In the genomic region with DNA sequence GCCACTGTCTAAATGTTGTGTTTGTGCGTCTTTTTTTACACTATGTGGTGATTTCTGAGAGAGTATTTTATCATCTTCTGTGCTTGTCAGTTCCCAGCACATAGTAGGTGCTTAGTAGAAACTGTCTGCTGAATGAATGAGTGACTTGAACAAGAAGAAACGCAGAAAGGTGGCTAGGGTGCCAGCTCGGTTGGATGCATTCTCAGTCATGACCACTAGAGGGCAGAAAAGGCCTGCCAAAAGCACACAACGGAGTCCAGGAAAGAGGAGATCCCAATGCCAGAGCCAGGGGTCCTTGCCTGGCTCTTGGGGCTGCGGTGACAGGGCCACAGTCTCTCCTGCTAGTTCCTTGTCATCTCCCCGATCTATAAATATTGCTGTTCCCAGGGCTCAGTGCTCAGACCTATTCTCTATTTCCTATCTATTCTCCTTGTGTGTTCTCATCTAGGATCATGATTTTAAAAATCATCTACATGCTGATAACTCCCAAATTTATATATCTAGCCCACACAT, we compare ENCODE assay signal across 8 cellular contexts. TPM values are rescaled to one million over a fixed set of nuclear protein-coding genes. Genes with fewer than 3 reads are reported as not detected.
DNase-seq lines count a peak whose midpoint lies in the region; ATAC-seq and TF ChIP-seq lines count a peak whose summit lies in the region.

No MANE protein-coding gene starts in this region.

- TF ChIP-seq CTCF in BJ (IDR thresholded peaks at IDR 0.05; ENCODE audit: insufficient read depth, low read depth, low read length), result peak; percentile 91
- peak; percentile 99 for TF ChIP-seq CTCF in HFFc6 (IDR thresholded peaks at IDR 0.05)
- peak; percentile 93 for TF ChIP-seq CTCF in epithelial cell of proximal tubule (conservative IDR thresholded peaks at IDR 0.05; ENCODE audit: low read depth, low read length)
- TF ChIP-seq CTCF in nephron (IDR thresholded peaks at IDR 0.05; ENCODE audit: unreplicated experiment in 3 of 3), result peak; percentile 92 to 95 (median 93)

- H3K27me3 Mint-ChIP-seq in HFFc6 (ENCODE audit: insufficient read depth), result peaks cover 33% of the 10 kb centered on the region
- H3K27me3 Mint-ChIP-seq in nephron (ENCODE audit: low read depth), result peaks cover 88% of the 10 kb centered on the region
- H3K27me3 Mint-ChIP-seq in stimulated activated naive B cell treated with anti-CD40 and anti-IgM and Interleukin-4, amounts not matched to agents 10 μg/mL and 1 μg/mL and 100 μg/mL, for 72 hours, result peaks cover 38 to 54% of the 10 kb centered on the region in 2 donors

- H3K4me3 Mint-ChIP-seq in HFFc6 (no peak overlapping the region), nephron (no peak overlapping the region)
- no peak overlapping the region for H3K4me3 Mint-ChIP-seq in stimulated activated naive B cell treated with anti-CD40 and anti-IgM and Interleukin-4, amounts not matched to agents 10 μg/mL and 1 μg/mL and 100 μg/mL, for 72 hours

- H3K9me3 Mint-ChIP-seq in HFFc6 (no peaks in the 10 kb centered on the region), nephron (no peaks in the 10 kb centered on the region)
- H3K9me3 Mint-ChIP-seq in stimulated activated naive B cell treated with anti-CD40 and anti-IgM and Interleukin-4, amounts not matched to agents 10 μg/mL and 1 μg/mL and 100 μg/mL, for 72 hours, result no peaks in the 10 kb centered on the region

- H3K4me3 ChIP-seq in BJ (ENCODE audit: low read depth, low read length), result no peak overlapping the region
- no peak overlapping the region for H3K4me3 ChIP-seq in NT2/D1 (ENCODE audit: insufficient read length, low read depth)
- H3K4me3 ChIP-seq in epithelial cell of proximal tubule (ENCODE audit: low read depth, low read length), result no peak overlapping the region

- no peak overlapping the region for H3K9ac ChIP-seq in NT2/D1 (ENCODE audit: insufficient read length, low read depth)

- H3K9me3 ChIP-seq in NT2/D1 (ENCODE audit: insufficient read depth, low read length), result no peaks in the 10 kb centered on the region; the same call in 1 of the 2 replicates

- peaks cover 4% of the 10 kb centered on the region for H3K4me1 ChIP-seq in NT2/D1 (ENCODE audit: insufficient read depth, insufficient read length)

- DNase-seq in BJ (ENCODE audit: low read depth) (no peak), HFFc6 (peak; percentile 54), NT2/D1 (ENCODE audit: low read depth, low spot score) (peak; percentile 60), epithelial cell of proximal tubule (ENCODE audit: low read depth) (no peak)
- peak; percentile 63 for DNase-seq in activated CD8-positive, alpha-beta memory T cell treated with anti-CD3 and anti-CD28 coated beads, Interleukin-2, amount 50 U/mL, for 4 hours
- DNase-seq in stimulated activated naive B cell treated with anti-CD40 and anti-IgM and Interleukin-4, amounts not matched to agents 10 μg/mL and 1 μg/mL and 100 μg/mL, for 72 hours, result peak; percentile 51

- CTCF ChIA-PET in BJ (lab: Yijun Ruan, JAX), result interaction anchor here (0.6 to 3.7 kb wide), 25 partner anchors 9 to 881 kb away, joined by 3 to 27 read pairs (median 4); partner anchors contain the start of genes LIG3, NLE1 and RAD51D

- H3K27me3 ChIP-seq in BJ (ENCODE audit: control insufficient read depth, insufficient read depth, low read length), result peaks cover 14% of the 10 kb centered on the region
- peaks cover 6% of the 10 kb centered on the region for H3K27me3 ChIP-seq in NT2/D1 (ENCODE audit: insufficient read depth, insufficient read length)

- H3K4me1 Mint-ChIP-seq in HFFc6 (ENCODE audit: low read depth), result no peaks in the 10 kb centered on the region
- no peaks in the 10 kb centered on the region for H3K4me1 Mint-ChIP-seq in nephron
- H3K4me1 Mint-ChIP-seq in stimulated activated naive B cell treated with anti-CD40 and anti-IgM and Interleukin-4, amounts not matched to agents 10 μg/mL and 1 μg/mL and 100 μg/mL, for 72 hours, result peaks cover 15 to 16% of the 10 kb centered on the region in 2 donors

- H3K27ac Mint-ChIP-seq in HFFc6 (no peak overlapping the region), nephron (no peak overlapping the region)
- H3K27ac Mint-ChIP-seq in stimulated activated naive B cell treated with anti-CD40 and anti-IgM and Interleukin-4, amounts not matched to agents 10 μg/mL and 1 μg/mL and 100 μg/mL, for 72 hours, result peak overlapping the region; percentile 68

- POLR2A ChIA-PET in BJ (lab: Charles Lee), result no interaction called here

- no peaks in the 10 kb centered on the region for H3K36me3 ChIP-seq in BJ (ENCODE audit: control insufficient read depth, insufficient read depth, low read length)
- no peaks in the 10 kb centered on the region for H3K36me3 ChIP-seq in NT2/D1 (ENCODE audit: insufficient read depth, insufficient read length, low read length)

- no peaks in the 10 kb centered on the region for H3K36me3 Mint-ChIP-seq in HFFc6 (ENCODE audit: low read depth)
- H3K36me3 Mint-ChIP-seq in nephron (ENCODE audit: low read depth), result no peaks in the 10 kb centered on the region
- H3K36me3 Mint-ChIP-seq in stimulated activated naive B cell treated with anti-CD40 and anti-IgM and Interleukin-4, amounts not matched to agents 10 μg/mL and 1 μg/mL and 100 μg/mL, for 72 hours, result no peaks in the 10 kb centered on the region

- ATAC-seq in stimulated activated naive B cell treated with anti-CD40 and anti-IgM and Interleukin-4, amounts not matched to agents 10 μg/mL and 1 μg/mL and 100 μg/mL, for 72 hours (replicated peaks), result peak; percentile 40 to 70
- no peak for ATAC-seq in GM19463 (IDR thresholded peaks at IDR 0.05; ENCODE audit: unreplicated experiment)

RNA-seq across cellular contexts. Expression of gene CCL1, which starts 57.3 kb away (rescaled TPM):
- not detected in 2 replicates for polyA plus RNA-seq in BJ (2011; rRNA removed)
- not detected in 2 replicates for polyA minus RNA-seq in BJ (2011; rRNA and poly(A)+ RNA removed)
- under 1 TPM in 1 of 6 experiments, not detected in 5; 0.55 TPM for total RNA-seq in HFFc6 (2021; fragmentation: NEBNext Ultra II Directional; extraction: Animal tissue kit (Norgen Biotek cat#: 25700))
- not detected in 2 replicates for total RNA-seq in epithelial cell of proximal tubule

Comparison
In these comparisons a context has a peak if more than half of its experiments do, and no peak if none do; other contexts are left out.
1. DNase-seq: peak in HFFc6 (single experiment), NT2/D1 (single experiment), activated CD8-positive, alpha-beta memory T cell treated with anti-CD3 and anti-CD28 coated beads, Interleukin-2, amount 50 U/mL, for 4 hours (single experiment) and stimulated activated naive B cell treated with anti-CD40 and anti-IgM and Interleukin-4, amounts not matched to agents 10 μg/mL and 1 μg/mL and 100 μg/mL, for 72 hours (single experiment); none in BJ (single experiment) and epithelial cell of proximal tubule (single experiment).
2. Peak in every context shown above with its lines, with median percentiles within 50 percentile points of each other: CTCF ChIP-seq.